In genomic region chr20:62711703-62712101, GRCh38 we compare ENCODE assay signal across 1 cellular context.
TF ChIP-seq lines count a peak whose summit lies in the region.

No MANE protein-coding gene starts in this region.

TF ChIP-seq in K562, 482 proteins besides CTCF, POLR2A, EP300 and RAD21 (continued from another document and continues in another):
- TF ChIP-seq CHAMP1 (IDR thresholded peaks at IDR 0.05) (no peak), CEBPZ (IDR thresholded peaks at IDR 0.05; ENCODE audit: borderline replicate concordance, low read depth, low read length) (no peak), ZNF41 (CRISPR knock-in tag; conservative IDR thresholded peaks at IDR 0.05) (no peak), CHD4 (IDR thresholded peaks at IDR 0.05; ENCODE audit: insufficient read depth, insufficient replicate concordance, low read depth, low read length, poor library complexity, severe bottlenecking) (no peak), MEF2A (IDR thresholded peaks at IDR 0.05; ENCODE audit: control insufficient read depth, low read depth, low read length) (no peak), ZFX (CRISPR knock-in tag; IDR thresholded peaks at IDR 0.05) (no peak), FOXK1 (CRISPR knock-in tag; IDR thresholded peaks at IDR 0.05; ENCODE audit: borderline replicate concordance) (no peak), SIRT6 (IDR thresholded peaks at IDR 0.05; ENCODE audit: low read depth, low read length) (no peak), MAFK (IDR thresholded peaks at IDR 0.05; ENCODE audit: low read length) (peak; percentile 24; the same call in 1 of the 2 replicates), TAF15 (IDR thresholded peaks at IDR 0.05; ENCODE audit: low read depth, low read length) (no peak), ATF1 (CRISPR knock-in tag; IDR thresholded peaks at IDR 0.05) (no peak), ATF1 (tag; IDR thresholded peaks at IDR 0.05) (peak; percentile 91), ZNF347 (CRISPR knock-in tag; IDR thresholded peaks at IDR 0.05; ENCODE audit: low read depth) (no peak), ZNF12 (CRISPR knock-in tag; IDR thresholded peaks at IDR 0.05) (no peak; the same call in 1 of the 2 replicates), CHCHD3 (CRISPR knock-in tag; IDR thresholded peaks at IDR 0.05) (no peak), MTA2 (IDR thresholded peaks at IDR 0.05; ENCODE audit: low read depth) (no peak), SMAD2 (IDR thresholded peaks at IDR 0.05; ENCODE audit: low read depth, low read length) (no peak), ZNF224 (CRISPR knock-in tag; IDR thresholded peaks at IDR 0.05) (no peak), PHF8 (IDR thresholded peaks at IDR 0.05; ENCODE audit: borderline replicate concordance, low read length) (peak; percentile 35; the same call in 1 of the 2 replicates), RB1 (IDR thresholded peaks at IDR 0.05; ENCODE audit: low read depth) (peak; percentile 28; the same call in 1 of the 2 replicates), ATF4 (CRISPR knock-in tag; IDR thresholded peaks at IDR 0.05) (no peak), HIVEP1 (CRISPR knock-in tag; IDR thresholded peaks at IDR 0.05) (no peak), FOXA1 (IDR thresholded peaks at IDR 0.05; ENCODE audit: borderline replicate concordance) (no peak), HEY1 (CRISPR knock-in tag; IDR thresholded peaks at IDR 0.05; ENCODE audit: borderline replicate concordance) (no peak), NCOA2 (IDR thresholded peaks at IDR 0.05; ENCODE audit: partially characterized antibody in 2 of 2) (no peak), ZNF785 (CRISPR knock-in tag; IDR thresholded peaks at IDR 0.05) (no peak), CTBP1 (IDR thresholded peaks at IDR 0.05; ENCODE audit: borderline replicate concordance) (peak; percentile 26; the same call in 1 of the 2 replicates), MAFF (IDR thresholded peaks at IDR 0.05; ENCODE audit: low read length) (no peak), NR2F6 (CRISPR knock-in tag; IDR thresholded peaks at IDR 0.05) (no peak), RCOR1 (IDR thresholded peaks at IDR 0.05; ENCODE audit: borderline replicate concordance in 1 of 2, low read depth in 2 of 2, low read length in 2 of 2) (no peak), MTF1 (CRISPR knock-in tag; IDR thresholded peaks at IDR 0.05; ENCODE audit: borderline replicate concordance) (no peak), CUX1 (CRISPR knock-in tag; IDR thresholded peaks at IDR 0.05) (peak; percentile 54; the same call in 1 of the 2 replicates), SMAD1 (IDR thresholded peaks at IDR 0.05; ENCODE audit: low read depth, low read length, partially characterized antibody) (no peak), TSHZ1 (CRISPR knock-in tag; IDR thresholded peaks at IDR 0.05) (no peak), BRD9 (IDR thresholded peaks at IDR 0.05; ENCODE audit: low read depth, partially characterized antibody) (no peak), PTBP1 (IDR thresholded peaks at IDR 0.05; ENCODE audit: low read depth, low read length) (no peak), ZNF277 (CRISPR knock-in tag; IDR thresholded peaks at IDR 0.05; ENCODE audit: borderline replicate concordance) (no peak), KDM2B (CRISPR knock-in tag; IDR thresholded peaks at IDR 0.05) (no peak), ZNF76 (CRISPR knock-in tag; IDR thresholded peaks at IDR 0.05; ENCODE audit: borderline replicate concordance) (peak; percentile 33; the same call in 1 of the 2 replicates), ZNF644 (tag; IDR thresholded peaks at IDR 0.05; ENCODE audit: low read depth) (no peak), HMBOX1 (IDR thresholded peaks at IDR 0.05) (no peak), ZNF175 (CRISPR knock-in tag; IDR thresholded peaks at IDR 0.05; ENCODE audit: low read depth) (0 out of 2 replicates have a peak, but pooled peaks have one; percentile 46), CREB1 (IDR thresholded peaks at IDR 0.05) (peak; percentile 56; the same call in 1 of the 2 replicates), CREB1 (CRISPR knock-in tag; IDR thresholded peaks at IDR 0.05) (peak; percentile 78), RBM34 (IDR thresholded peaks at IDR 0.05; ENCODE audit: borderline replicate concordance, insufficient read depth, low read length) (no peak), GABPB2 (CRISPR knock-in tag; conservative IDR thresholded peaks at IDR 0.05) (no peak), WHSC1 (IDR thresholded peaks at IDR 0.05; ENCODE audit: low read length) (no peak), ZNF507 (tag; conservative IDR thresholded peaks at IDR 0.05) (no peak), FOXP1 (CRISPR knock-in tag; IDR thresholded peaks at IDR 0.05) (no peak), TAF1 (IDR thresholded peaks at IDR 0.05; ENCODE audit: control insufficient read depth, extremely low read depth, insufficient read depth, low read length, severe bottlenecking) (no peak)
